ENCODE assay signal across 23 cellular contexts in genomic region chr19:31627824-31628223, GRCh38.
"Had no signal": no experiment of that assay in that cellular context is flagged by ENCODE, and none has a peak within 500 bp of the region (broad histone marks: within the 10 kb centered on the region; RNA-seq: fewer than 3 reads in every experiment).

No MANE protein-coding gene starts in this region.

- H3K27ac Mint-ChIP-seq: activated naive CD8-positive, alpha-beta T cell treated with anti-CD3 and anti-CD28 coated beads, Interleukin-2, amount 10 ng/mL, durations not matched to agents 7 days and 5 days; activated T-cell treated with anti-CD3 and anti-CD28 coated beads, Interleukin-2, amount 50 U/mL, for 72 hours; T-helper 17 cell; WTC11 had no signal

- H3K4me1 Mint-ChIP-seq: activated naive CD8-positive, alpha-beta T cell treated with anti-CD3 and anti-CD28 coated beads, Interleukin-2, amount 10 ng/mL, durations not matched to agents 7 days and 5 days; T-helper 17 cell had no signal

- H3K36me3 Mint-ChIP-seq: activated naive CD8-positive, alpha-beta T cell treated with anti-CD3 and anti-CD28 coated beads, Interleukin-2, amount 10 ng/mL, durations not matched to agents 7 days and 5 days; WTC11 had no signal

- H3K27me3 Mint-ChIP-seq: activated naive CD8-positive, alpha-beta T cell treated with anti-CD3 and anti-CD28 coated beads, Interleukin-2, amount 10 ng/mL, durations not matched to agents 7 days and 5 days; T-helper 17 cell had no signal

- FAIRE-seq: K562, RCC 7860 had no signal

- H3K36me3 ChIP-seq: adrenal gland had no signal

- H3K9me3 ChIP-seq: adrenal gland had no signal

- DNase-seq: activated CD4-positive, alpha-beta T cell treated with anti-CD3 and anti-CD28 coated beads for 48 hours; activated CD4-positive, alpha-beta T cell treated with anti-CD3 and anti-CD28 coated beads, Interleukin-2, amount 50 U/mL, for 48 hours; activated CD4-positive, CD25-positive, alpha-beta regulatory T cell treated with anti-CD3 and anti-CD28 coated beads, Interleukin-2, amount 50 U/mL, for 72 hours; activated naive CD4-positive, alpha-beta T cell treated with anti-CD3 and anti-CD28 coated beads, Interleukin-2, amount 50 U/mL, for 16 hours; activated naive CD8-positive, alpha-beta T cell treated with anti-CD3 and anti-CD28 coated beads, Interleukin-2, amount 10 ng/mL, durations not matched to agents 7 days and 5 days; activated T-cell treated with anti-CD3 and anti-CD28 coated beads for 4 hours; activated T-cell treated with anti-CD3 and anti-CD28 coated beads, Interleukin-2, amount 50 U/mL, for 72 hours; adrenal gland; anterior cingulate cortex; Kasumi-1; NCI-H1048; NCI-H146; NCI-H187 treated with DMSO at 0.1 percent for 48 hours; NCI-H2081 treated with DMSO at 0.1 percent for 48 hours; NCI-H446; NCI-H524; PC-3; SHP77; T-helper 17 cell; T-helper 9 cell had no signal

- H3K9me3 Mint-ChIP-seq: activated naive CD8-positive, alpha-beta T cell treated with anti-CD3 and anti-CD28 coated beads, Interleukin-2, amount 10 ng/mL, durations not matched to agents 7 days and 5 days; WTC11 had no signal

- H3K4me3 Mint-ChIP-seq: activated naive CD8-positive, alpha-beta T cell treated with anti-CD3 and anti-CD28 coated beads, Interleukin-2, amount 10 ng/mL, durations not matched to agents 7 days and 5 days; activated T-cell treated with anti-CD3 and anti-CD28 coated beads, Interleukin-2, amount 50 U/mL, for 72 hours; T-helper 17 cell; WTC11 had no signal

- H3K4me3 ChIP-seq: adrenal gland, K562 had no signal

- ATAC-seq: activated T-cell treated with anti-CD3 and anti-CD28 coated beads, Interleukin-2, amount 50 U/mL, for 72 hours; K562; PC-3; T-helper 17 cell; WTC11 had no signal

- H3K27me3 ChIP-seq: adrenal gland had no signal

- H3K4me1 ChIP-seq: adrenal gland had no signal

- H3K27ac ChIP-seq: adrenal gland had no signal
